Comparison of ENCODE assay signal across 8 cellular contexts in the genomic region with DNA sequence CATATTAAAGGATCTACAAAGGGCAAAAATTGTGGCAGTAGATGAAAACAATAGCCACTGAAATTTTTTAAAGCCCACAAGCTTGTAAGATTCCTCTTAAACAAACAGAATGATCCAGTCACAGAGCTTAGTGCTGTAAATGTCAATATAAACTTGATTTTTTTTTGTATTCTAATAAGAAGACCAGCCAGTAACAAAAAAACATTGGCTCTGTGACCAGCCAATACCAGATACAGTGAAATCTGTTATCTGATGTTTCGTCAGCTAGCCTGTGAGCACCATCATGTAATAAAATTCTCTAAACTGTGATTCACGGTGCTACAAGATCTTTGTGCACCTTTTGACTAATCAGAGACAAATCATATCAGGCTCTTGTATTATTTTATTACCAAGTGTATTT.
DNase-seq lines count a peak whose midpoint lies in the region; ATAC-seq, FAIRE-seq and TF ChIP-seq lines count a peak whose summit lies in the region.

No MANE protein-coding gene starts in this region.

- peak; percentile 50 for DNase-seq in HFF-Myc (ENCODE audit: extremely low read depth, low read depth)
- DNase-seq in astrocyte (ENCODE audit: low read depth), result peak; percentile 97
- peak; percentile 50 for DNase-seq in stromal cell of bone marrow (ENCODE audit: low read depth)
- no peak for DNase-seq in SHP77 (lab: John Stamatoyannopoulos, UW)
- DNase-seq in GF-D8 (lab: John Stamatoyannopoulos, UW), result no peak
- DNase-seq in NCI-H2029 (lab: John Stamatoyannopoulos, UW), result no peak

- no peaks in the 10 kb centered on the region for H3K27me3 ChIP-seq in astrocyte (ENCODE audit: insufficient read depth, low read length)

- peak overlapping the region; percentile 62 for H3K4me2 ChIP-seq in astrocyte (ENCODE audit: low read length)

- H3K27me3 Mint-ChIP-seq in astrocyte (ENCODE audit: low read depth, unreplicated experiment), result no peaks in the 10 kb centered on the region

- H3K4me1 Mint-ChIP-seq in astrocyte (ENCODE audit: low read depth, unreplicated experiment), result peaks cover 68% of the 10 kb centered on the region

- peak overlapping the region; percentile 97 for H3K27ac ChIP-seq in astrocyte (ENCODE audit: low read depth, low read length)

- H3K36me3 ChIP-seq in astrocyte (ENCODE audit: insufficient read depth, low read length), result no peaks in the 10 kb centered on the region

- peak; percentile 78 for FAIRE-seq in astrocyte (lab: Jason Lieb, UNC)
- peak; percentile 86 for FAIRE-seq in islet of Langerhans (lab: Jason Lieb, UNC)

- no peaks in the 10 kb centered on the region for H3K36me3 Mint-ChIP-seq in astrocyte (ENCODE audit: low read depth, unreplicated experiment)

- H3K27ac Mint-ChIP-seq in astrocyte (ENCODE audit: unreplicated experiment), result peak overlapping the region; percentile 96

- H3K79me2 ChIP-seq in astrocyte (ENCODE audit: insufficient read depth, low read length), result no peaks in the 10 kb centered on the region

- H3K9me3 Mint-ChIP-seq in astrocyte (ENCODE audit: unreplicated experiment), result no peaks in the 10 kb centered on the region

- ATAC-seq in GM18861 (IDR thresholded peaks at IDR 0.05; ENCODE audit: unreplicated experiment), result no peak

- TF ChIP-seq CTCF in HFF-Myc (IDR thresholded peaks at IDR 0.05; ENCODE audit: low read depth, low read length, missing control alignments) (no peak), astrocyte (IDR thresholded peaks at IDR 0.05; ENCODE audit: insufficient read depth, low read depth, low read length) (no peak)

- peaks cover 51% of the 10 kb centered on the region for H3K4me1 ChIP-seq in astrocyte (ENCODE audit: insufficient read depth, low read length)

- H2AFZ ChIP-seq in astrocyte (ENCODE audit: low read depth, low read length), result no peak overlapping the region

- no peak overlapping the region for H3K4me3 ChIP-seq in HFF-Myc (replicated peaks; ENCODE audit: low read depth, low read length)
- no peak overlapping the region for H3K4me3 ChIP-seq in astrocyte (ENCODE audit: insufficient read depth, low read depth, low read length)

- H3K9ac ChIP-seq in astrocyte (ENCODE audit: low read length), result peak overlapping the region; percentile 82

- no peaks in the 10 kb centered on the region for H4K20me1 ChIP-seq in astrocyte (ENCODE audit: insufficient read depth, low read length)

- H3K4me3 Mint-ChIP-seq in astrocyte (ENCODE audit: unreplicated experiment), result peak overlapping the region; percentile 9

- H3K9me3 ChIP-seq in astrocyte (ENCODE audit: insufficient read depth, low read depth, low read length), result no peaks in the 10 kb centered on the region

Comparison
In these comparisons a context has a peak if more than half of its experiments do, and no peak if none do; other contexts are left out.
1. DNase-seq: peak in HFF-Myc (single experiment), astrocyte (single experiment) and stromal cell of bone marrow (single experiment); none in SHP77 (0 of 2), GF-D8 (single experiment) and NCI-H2029 (single experiment).